In genomic region chr6:68094070-68094469, GRCh38 we compare ENCODE assay signal across 13 cellular contexts.
A peak's percentile ranks its signal among the peaks of the same experiment; 100 is the strongest.
DNase-seq lines count a peak whose midpoint lies in the region; ATAC-seq, FAIRE-seq and TF ChIP-seq lines count a peak whose summit lies in the region.
"Had no signal": no experiment of that assay in that cellular context is flagged by ENCODE, and none has a peak within 500 bp of the region (broad histone marks: within the 10 kb centered on the region; RNA-seq: fewer than 3 reads in every experiment).

No MANE protein-coding gene starts in this region.

- no peaks in the 10 kb centered on the region for H3K36me3 ChIP-seq in GM12878 (ENCODE audit: control insufficient read depth in 2 of 2, insufficient read depth in 2 of 2, low read length in 1 of 2)
- no peaks in the 10 kb centered on the region for H3K36me3 ChIP-seq in colonic mucosa
- H3K36me3 ChIP-seq: right lobe of liver had no signal

- ATAC-seq in GM19351 (IDR thresholded peaks at IDR 0.05; ENCODE audit: unreplicated experiment) (peak; percentile 93), HG02642 (IDR thresholded peaks at IDR 0.05; ENCODE audit: poor library complexity, unreplicated experiment) (peak; percentile 93), HG03378 (IDR thresholded peaks at IDR 0.05; ENCODE audit: unreplicated experiment) (peak; percentile 77), GM12878 (peak; percentile 95), foreskin keratinocyte (no peak)
- ATAC-seq in activated CD8-positive, alpha-beta T cell treated with anti-CD3 and anti-CD28 coated beads, Interleukin-2, amount 10 ng/mL, durations not matched to agents 7 days and 5 days: no peak
- ATAC-seq: activated T-cell treated with anti-CD3 and anti-CD28 coated beads, Interleukin-2, amount 50 U/mL, for 4 hours; body of pancreas; right lobe of liver had no signal

- no peaks in the 10 kb centered on the region for H3K27me3 Mint-ChIP-seq in activated CD8-positive, alpha-beta T cell treated with anti-CD3 and anti-CD28 coated beads, Interleukin-2, amount 10 ng/mL, durations not matched to agents 7 days and 5 days (ENCODE audit: low read depth)

- no TSS peak for BruUV-seq in GM12878 (replicated peaks; lab: Mats Ljungman, UMichigan)

- RAD21 ChIA-PET in GM12878 (lab: Charles Lee; ENCODE audit: unreplicated experiment): no interaction called here

- H3K79me2 ChIP-seq in GM12878 (ENCODE audit: control insufficient read depth, insufficient read depth, low read length): no peaks in the 10 kb centered on the region

- 0 out of 4 replicates have a peak, but pooled peaks of 1 of the 2 experiments have one; percentile 14 for TF ChIP-seq EP300 in GM12878 (IDR thresholded peaks at IDR 0.05; ENCODE audit: borderline replicate concordance in 1 of 2, control insufficient read depth in 1 of 2, low read depth in 2 of 2, low read length in 2 of 2)

- H3K9me3 ChIP-seq in GM12878 (replicated peaks; ENCODE audit: control insufficient read depth, insufficient read depth, low read length) (peaks cover 2% of the 10 kb centered on the region; the same call in 2 of the 3 replicates), colonic mucosa (no peaks in the 10 kb centered on the region)
- H3K9me3 ChIP-seq: body of pancreas, right lobe of liver had no signal

- CTCF ChIA-PET in GM12878 (lab: Yijun Ruan, JAX): no interaction called here
- CTCF ChIA-PET in activated CD8-positive, alpha-beta T cell treated with anti-CD3 and anti-CD28 coated beads, Interleukin-2, amount 10 ng/mL, durations not matched to agents 7 days and 5 days (lab: Charles Lee): no interaction called here

- DNase-seq in GM12878 (ENCODE audit: low read depth, low spot score) (peak; percentile 45), colonic mucosa (no peak), activated T-cell treated with anti-CD3 and anti-CD28 coated beads for 4 hours (no peak), foreskin keratinocyte (no peak)
- DNase-seq in activated CD8-positive, alpha-beta T cell treated with anti-CD3 and anti-CD28 coated beads, Interleukin-2, amount 10 ng/mL, durations not matched to agents 7 days and 5 days: no peak
- DNase-seq: activated T-cell treated with anti-CD3 and anti-CD28 coated beads, Interleukin-2, amount 50 U/mL, for 4 hours; body of pancreas; NCI-H1105; right lobe of liver; trophoblast cell had no signal

- no peak overlapping the region for H2AFZ ChIP-seq in GM12878 (ENCODE audit: control insufficient read depth, low read depth, low read length)

- H3K4me1 ChIP-seq in GM12878 (ENCODE audit: control insufficient read depth, insufficient read depth, low read length): no peaks in the 10 kb centered on the region
- H3K4me1 ChIP-seq in colonic mucosa: no peaks in the 10 kb centered on the region
- H3K4me1 ChIP-seq in foreskin keratinocyte: no peaks in the 10 kb centered on the region
- H3K4me1 ChIP-seq: body of pancreas, right lobe of liver had no signal

- SMC1A ChIA-PET in GM12878 (lab: Charles Lee; ENCODE audit: uncharacterized antibody, unreplicated experiment): no interaction called here

- intact Hi-C loops in GM12878 (cut with micrococcal nuclease; ENCODE audit: unreplicated experiment): no loop called here
- intact Hi-C loops in colonic mucosa (cut with DNase I): no loop called here

- FAIRE-seq in GM12878 (lab: Jason Lieb, UNC): peak; percentile 73

- no peak for TF ChIP-seq CTCF in GM12878 (IDR thresholded peaks at IDR 0.05 in 2 of 3, conservative IDR thresholded peaks at IDR 0.05 in 1 of 3; ENCODE audit: control insufficient read depth in 2 of 3, extremely low read depth in 1 of 3, insufficient read depth in 1 of 3, low read depth in 3 of 3, low read length in 3 of 3)
- TF ChIP-seq CTCF in colonic mucosa (IDR thresholded peaks at IDR 0.05): no peak
- TF ChIP-seq CTCF in foreskin keratinocyte (conservative IDR thresholded peaks at IDR 0.05): no peak

- no peak overlapping the region for H3K27ac Mint-ChIP-seq in activated CD8-positive, alpha-beta T cell treated with anti-CD3 and anti-CD28 coated beads, Interleukin-2, amount 10 ng/mL, durations not matched to agents 7 days and 5 days

- H3K9ac ChIP-seq in GM12878 (ENCODE audit: control insufficient read depth, insufficient read depth, low read length) (no peak overlapping the region), colonic mucosa (ENCODE audit: low read depth in 2 of 2, low read length in 2 of 2) (no peak overlapping the region)

- no peak for TF ChIP-seq POLR2A in GM12878 (IDR thresholded peaks at IDR 0.05; ENCODE audit: low read depth, low read length)

- peak; percentile 33; the same call in 1 of the 2 replicates for TF ChIP-seq RAD21 in GM12878 (IDR thresholded peaks at IDR 0.05; ENCODE audit: insufficient read depth, low read depth, low read length)

- H3K9me3 Mint-ChIP-seq in activated CD8-positive, alpha-beta T cell treated with anti-CD3 and anti-CD28 coated beads, Interleukin-2, amount 10 ng/mL, durations not matched to agents 7 days and 5 days (ENCODE audit: insufficient read depth): peaks cover 4% of the 10 kb centered on the region

- POLR2A ChIA-PET in GM12878 (lab: Charles Lee): no interaction called here
- POLR2A ChIA-PET in activated CD8-positive, alpha-beta T cell treated with anti-CD3 and anti-CD28 coated beads, Interleukin-2, amount 10 ng/mL, durations not matched to agents 7 days and 5 days (lab: Charles Lee): no interaction called here

- no peak overlapping the region for H3K4me2 ChIP-seq in GM12878 (ENCODE audit: control insufficient read depth, insufficient read depth)

- in situ Hi-C loops in GM12878 (cut with MboI): no loop called here

- no peaks in the 10 kb centered on the region for H4K20me1 ChIP-seq in GM12878 (ENCODE audit: control insufficient read depth, insufficient read depth)

- no peak overlapping the region for H3K27ac ChIP-seq in GM12878 (ENCODE audit: control insufficient read depth, insufficient read depth)
- no peak overlapping the region for H3K27ac ChIP-seq in colonic mucosa
- no peak overlapping the region for H3K27ac ChIP-seq in foreskin keratinocyte
- H3K27ac ChIP-seq: body of pancreas, right lobe of liver had no signal

- H3K4me3 Mint-ChIP-seq in activated CD8-positive, alpha-beta T cell treated with anti-CD3 and anti-CD28 coated beads, Interleukin-2, amount 10 ng/mL, durations not matched to agents 7 days and 5 days: no peak overlapping the region
- H3K4me3 Mint-ChIP-seq: activated T-cell treated with anti-CD3 and anti-CD28 coated beads, Interleukin-2, amount 50 U/mL, for 4 hours had no signal

- H3K4me3 ChIP-seq in GM12878: no peak overlapping the region
- no peak overlapping the region for H3K4me3 ChIP-seq in colonic mucosa
- H3K4me3 ChIP-seq: body of pancreas, right lobe of liver had no signal

- no peaks in the 10 kb centered on the region for H3K36me3 Mint-ChIP-seq in activated CD8-positive, alpha-beta T cell treated with anti-CD3 and anti-CD28 coated beads, Interleukin-2, amount 10 ng/mL, durations not matched to agents 7 days and 5 days (ENCODE audit: low read depth)

- H3K4me1 Mint-ChIP-seq in activated CD8-positive, alpha-beta T cell treated with anti-CD3 and anti-CD28 coated beads, Interleukin-2, amount 10 ng/mL, durations not matched to agents 7 days and 5 days (ENCODE audit: low read depth): no peaks in the 10 kb centered on the region

- H3K27me3 ChIP-seq in GM12878 (replicated peaks in 1 of 2; ENCODE audit: control insufficient read depth in 2 of 2, insufficient read depth in 2 of 2, low read length in 1 of 2) (no peaks in the 10 kb centered on the region), colonic mucosa (no peaks in the 10 kb centered on the region), foreskin keratinocyte (no peaks in the 10 kb centered on the region)
- H3K27me3 ChIP-seq: body of pancreas, right lobe of liver had no signal

TF ChIP-seq in GM12878, 131 proteins besides CTCF, POLR2A, EP300 and RAD21 (continues in another document):
- TF ChIP-seq MTA3 (IDR thresholded peaks at IDR 0.05; ENCODE audit: borderline replicate concordance, low read length) (no peak), RELB (IDR thresholded peaks at IDR 0.05; ENCODE audit: low read depth) (0 out of 2 replicates have a peak, but pooled peaks have one; percentile 32), EED (IDR thresholded peaks at IDR 0.05; ENCODE audit: low read depth) (0 out of 2 replicates have a peak, but pooled peaks have one; percentile 39), RAD51 (IDR thresholded peaks at IDR 0.05) (no peak), TCF12 (IDR thresholded peaks at IDR 0.05; ENCODE audit: low read depth, low read length) (no peak), NR2F1 (conservative IDR thresholded peaks at IDR 0.05) (no peak), ZNF217 (IDR thresholded peaks at IDR 0.05) (no peak), FOS (IDR thresholded peaks at IDR 0.05; ENCODE audit: borderline replicate concordance, extremely low read depth, insufficient read length) (no peak), SIX5 (IDR thresholded peaks at IDR 0.05; ENCODE audit: low read depth, low read length, severe bottlenecking) (no peak), RFX5 (IDR thresholded peaks at IDR 0.05; ENCODE audit: low read depth, low read length) (no peak), ZNF274 (IDR thresholded peaks at IDR 0.05; ENCODE audit: insufficient read depth, insufficient read length) (no peak), ZBTB33 (IDR thresholded peaks at IDR 0.05) (no peak)

Comparison
In these comparisons a context has a peak if more than half of its experiments do, and no peak if none do; other contexts are left out.
1. ATAC-seq: peak in GM19351 (single experiment), HG02642 (single experiment), HG03378 (single experiment) and GM12878 (single experiment); none in activated CD8-positive, alpha-beta T cell treated with anti-CD3 and anti-CD28 coated beads, Interleukin-2, amount 10 ng/mL, durations not matched to agents 7 days and 5 days (single experiment) and foreskin keratinocyte (single experiment).